8 cellular contexts compared by ENCODE assay signal in the genomic region with DNA sequence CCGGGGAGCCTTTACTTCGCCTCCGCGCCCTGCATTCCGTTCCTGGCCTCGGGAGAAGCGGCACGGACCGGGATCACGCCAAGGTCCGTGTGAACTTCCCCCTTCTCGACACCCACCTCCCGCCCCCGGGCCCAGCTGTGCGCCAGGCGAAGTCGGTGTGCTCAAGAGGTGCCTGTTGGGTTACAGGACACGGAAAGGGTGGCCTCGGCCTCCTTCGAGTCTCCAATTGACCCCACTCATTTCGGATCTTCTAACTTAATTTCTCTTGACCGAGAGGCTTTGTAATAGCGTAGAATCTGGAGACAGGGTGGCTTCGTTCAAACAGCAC. TPM values are rescaled to one million over a fixed set of nuclear protein-coding genes. Genes with fewer than 3 reads are reported as not detected.
DNase-seq lines count a peak whose midpoint lies in the region; ATAC-seq, FAIRE-seq and TF ChIP-seq lines count a peak whose summit lies in the region.

No MANE protein-coding gene starts in this region.

- H3K4me3 Mint-ChIP-seq in activated CD8-positive, alpha-beta memory T cell treated with anti-CD3 and anti-CD28 coated beads, Interleukin-2, amount 10 ng/mL, durations not matched to agents 7 days and 5 days: peak overlapping the region; percentile 81
- peak overlapping the region; percentile 80 to 91 (median 88) for H3K4me3 Mint-ChIP-seq in naive thymus-derived CD8-positive, alpha-beta T cell

- no peak for ATAC-seq in activated CD8-positive, alpha-beta memory T cell treated with anti-CD3 and anti-CD28 coated beads, Interleukin-2, amount 10 ng/mL, durations not matched to agents 7 days and 5 days
- peak in 1 of 2 donors; percentile 1 for ATAC-seq in naive thymus-derived CD8-positive, alpha-beta T cell

- H3K27me3 Mint-ChIP-seq in activated CD8-positive, alpha-beta memory T cell treated with anti-CD3 and anti-CD28 coated beads, Interleukin-2, amount 10 ng/mL, durations not matched to agents 7 days and 5 days: no peaks in the 10 kb centered on the region
- H3K27me3 Mint-ChIP-seq in naive thymus-derived CD8-positive, alpha-beta T cell: peaks cover 0 to 2% (median 0%) of the 10 kb centered on the region in 5 donors

- no peaks in the 10 kb centered on the region for H3K9me3 Mint-ChIP-seq in activated CD8-positive, alpha-beta memory T cell treated with anti-CD3 and anti-CD28 coated beads, Interleukin-2, amount 10 ng/mL, durations not matched to agents 7 days and 5 days (ENCODE audit: low read depth)
- H3K9me3 Mint-ChIP-seq in naive thymus-derived CD8-positive, alpha-beta T cell: no peaks in the 10 kb centered on the region

- H3K4me1 Mint-ChIP-seq in activated CD8-positive, alpha-beta memory T cell treated with anti-CD3 and anti-CD28 coated beads, Interleukin-2, amount 10 ng/mL, durations not matched to agents 7 days and 5 days: peaks cover 21% of the 10 kb centered on the region
- peaks cover 5 to 23% (median 15%) of the 10 kb centered on the region in 4 donors for H3K4me1 Mint-ChIP-seq in naive thymus-derived CD8-positive, alpha-beta T cell

- POLR2A ChIA-PET in naive thymus-derived CD8-positive, alpha-beta T cell (lab: Charles Lee): no interaction called here

- H3K4me3 ChIP-seq in cardiac fibroblast (replicated peaks in 1 of 2; ENCODE audit: low read depth in 2 of 2, low read length in 2 of 2): peak overlapping the region; percentile 74 to 75

- DNase-seq in activated CD8-positive, alpha-beta memory T cell treated with anti-CD3 and anti-CD28 coated beads, Interleukin-2, amount 10 ng/mL, durations not matched to agents 7 days and 5 days: no peak
- DNase-seq in activated CD8-positive, alpha-beta memory T cell treated with anti-CD3 and anti-CD28 coated beads, Interleukin-2, amount 50 U/mL, for 4 hours: no peak
- DNase-seq in HT-29 (ENCODE audit: low spot score) (peak; percentile 11), cardiac fibroblast (ENCODE audit: low read depth in 2 of 2) (no peak), RCC 7860 (ENCODE audit: low spot score) (no peak), EL (no peak), NCI-H146 (lab: John Stamatoyannopoulos, UW) (no peak)
- no peak for DNase-seq in naive thymus-derived CD8-positive, alpha-beta T cell

- TF ChIP-seq CTCF in cardiac fibroblast (IDR thresholded peaks at IDR 0.05; ENCODE audit: low read depth, low read length): no peak

- no peaks in the 10 kb centered on the region for H3K36me3 Mint-ChIP-seq in activated CD8-positive, alpha-beta memory T cell treated with anti-CD3 and anti-CD28 coated beads, Interleukin-2, amount 10 ng/mL, durations not matched to agents 7 days and 5 days
- peaks cover 0 to 7% (median 0%) of the 10 kb centered on the region in 3 donors for H3K36me3 Mint-ChIP-seq in naive thymus-derived CD8-positive, alpha-beta T cell

- peak overlapping the region; percentile 84 for H3K27ac Mint-ChIP-seq in activated CD8-positive, alpha-beta memory T cell treated with anti-CD3 and anti-CD28 coated beads, Interleukin-2, amount 10 ng/mL, durations not matched to agents 7 days and 5 days
- H3K27ac Mint-ChIP-seq in naive thymus-derived CD8-positive, alpha-beta T cell: peak overlapping the region; percentile 53 to 95 (median 92)

- CTCF ChIA-PET in activated CD8-positive, alpha-beta memory T cell treated with anti-CD3 and anti-CD28 coated beads, Interleukin-2, amount 10 ng/mL, durations not matched to agents 7 days and 5 days (lab: Charles Lee): interaction anchor here (1.7 kb wide), 1 partner anchor 10 kb away, joined by 6 read pairs; no protein-coding TSS in a partner anchor

- FAIRE-seq in RCC 7860 (lab: Jason Lieb, UNC): no peak

RNA-seq across cellular contexts. Expression of a gene that starts 0.4 kb away (rescaled TPM):
- total RNA-seq in activated CD8-positive, alpha-beta memory T cell treated with anti-CD3 and anti-CD28 coated beads, Interleukin-2, amount 10 ng/mL, durations not matched to agents 7 days and 5 days: 100 to 1,000 TPM; 162 to 180 TPM
- 257 and 284 TPM in 2 replicates for total RNA-seq in HT-29 (2014; rRNA removed; shearing (Covaris generic))
- 100 to 1,000 TPM; 125 to 130 TPM for total RNA-seq in naive thymus-derived CD8-positive, alpha-beta T cell
- polyA plus RNA-seq in naive thymus-derived CD8-positive, alpha-beta T cell: 10 to 100 TPM; 79.5 to 85.4 (median 82.7) TPM
